In the genomic region with DNA sequence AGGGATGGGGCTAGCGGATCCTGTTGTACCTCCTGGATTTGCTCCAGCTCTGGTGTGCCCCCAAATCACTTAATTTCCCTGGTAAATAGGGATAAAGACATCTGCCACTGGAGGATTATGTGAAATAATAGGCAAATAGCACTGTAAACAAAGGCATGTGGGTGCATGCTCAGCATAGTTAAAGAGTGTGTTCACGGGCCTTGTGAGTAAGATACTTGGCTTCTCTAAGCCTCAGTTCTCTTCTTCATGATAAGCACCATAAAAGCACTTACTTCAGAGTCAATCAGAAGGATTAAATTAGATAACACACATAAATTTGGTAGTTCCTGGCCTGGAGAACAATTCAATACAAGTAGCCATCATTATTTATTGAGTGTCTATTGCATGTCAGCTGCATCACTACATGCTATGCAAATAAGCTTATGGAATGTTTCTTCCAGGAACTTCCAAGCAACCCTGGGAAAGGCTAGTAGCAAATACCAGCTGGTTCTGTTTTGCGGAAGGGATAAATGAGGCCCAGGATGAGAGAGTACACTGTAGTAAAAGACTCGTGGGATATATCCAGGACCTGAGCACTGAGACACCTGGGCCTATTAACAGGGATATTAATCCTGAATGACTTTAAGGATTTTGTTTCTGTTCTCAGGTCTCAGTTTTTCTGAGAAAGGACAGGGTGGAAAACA, we compare ENCODE assay signal across 14 cellular contexts. TPM values are rescaled to one million over a fixed set of nuclear protein-coding genes. Genes with fewer than 3 reads are reported as not detected.
A peak's percentile ranks its signal among the peaks of the same experiment; 100 is the strongest.
DNase-seq lines count a peak whose midpoint lies in the region; ATAC-seq and TF ChIP-seq lines count a peak whose summit lies in the region.
"Had no signal": no experiment of that assay in that cellular context is flagged by ENCODE, and none has a peak within 500 bp of the region (broad histone marks: within the 10 kb centered on the region; RNA-seq: fewer than 3 reads in every experiment).

No MANE protein-coding gene starts in this region.

- no peak overlapping the region for H3K4me3 ChIP-seq in cardiac fibroblast (replicated peaks in 1 of 2; ENCODE audit: low read depth in 2 of 2, low read length in 2 of 2)
- H3K4me3 ChIP-seq: upper lobe of right lung had no signal

- TF ChIP-seq CTCF in cardiac fibroblast (IDR thresholded peaks at IDR 0.05; ENCODE audit: low read depth, low read length): no peak

- intact Hi-C loops in left ventricle myocardium superior (cut with micrococcal nuclease): no loop called here
- intact Hi-C loops in Right ventricle myocardium inferior (cut with DNase I): loop anchor here (2.0 kb wide), 1 partner anchor 65 kb away; no protein-coding TSS in a partner anchor

- no peak for DNase-seq in left ventricle myocardium superior
- DNase-seq in Right ventricle myocardium inferior (ENCODE audit: missing footprints): no peak
- peak; percentile 52 to 79 for DNase-seq in cardiac fibroblast (ENCODE audit: low read depth in 2 of 2)
- peak; percentile 63 for DNase-seq in islet precursor cell
- no peak for DNase-seq in midbrain (lab: John Stamatoyannopoulos, UW)
- DNase-seq in cortex of kidney (lab: John Stamatoyannopoulos, UW): no peak
- DNase-seq in SW480 (ENCODE audit: low spot score): no peak
- DNase-seq: activated CD4-positive, alpha-beta T cell treated with anti-CD3 and anti-CD28 coated beads for 4 hours; DMS79; naive thymus-derived CD8-positive, alpha-beta T cell; upper lobe of right lung had no signal

- ATAC-seq in left ventricle myocardium superior (peak; percentile 22), Right ventricle myocardium inferior (no peak), GM21825 (IDR thresholded peaks at IDR 0.05; ENCODE audit: unreplicated experiment) (no peak)
- ATAC-seq: naive thymus-derived CD8-positive, alpha-beta T cell; upper lobe of right lung had no signal

RNA-seq across cellular contexts. Expression of a gene that starts 14.5 kb away (rescaled TPM):
- total RNA-seq in left ventricle myocardium superior: 5.4 TPM
- total RNA-seq in Right ventricle myocardium inferior: 5.4 TPM
- total RNA-seq: activated T-helper 2 cell treated with anti-CD3 and anti-CD28 coated beads, Interferon-gamma antibody, Interleukin-2, Interleukin-4, amounts not matched to agents 10 μg/mL and 5 μg/mL and 100 μg/mL, durations not matched to agents 14 hours and 24 hours and 36 hours; HT-29; naive thymus-derived CD8-positive, alpha-beta T cell had no signal

RNA-seq across cellular contexts. Expression of a gene that starts 19.2 kb away (rescaled TPM):
- 0.40 TPM for total RNA-seq in left ventricle myocardium superior
- total RNA-seq in Right ventricle myocardium inferior: not detected
- total RNA-seq: activated T-helper 2 cell treated with anti-CD3 and anti-CD28 coated beads, Interferon-gamma antibody, Interleukin-2, Interleukin-4, amounts not matched to agents 10 μg/mL and 5 μg/mL and 100 μg/mL, durations not matched to agents 14 hours and 24 hours and 36 hours; HT-29; naive thymus-derived CD8-positive, alpha-beta T cell had no signal

RNA-seq across cellular contexts. Expression of a gene that starts 30.0 kb away (rescaled TPM):
- not detected for total RNA-seq in left ventricle myocardium superior
- not detected for total RNA-seq in Right ventricle myocardium inferior
- total RNA-seq: activated T-helper 2 cell treated with anti-CD3 and anti-CD28 coated beads, Interferon-gamma antibody, Interleukin-2, Interleukin-4, amounts not matched to agents 10 μg/mL and 5 μg/mL and 100 μg/mL, durations not matched to agents 14 hours and 24 hours and 36 hours; HT-29; naive thymus-derived CD8-positive, alpha-beta T cell; upper lobe of right lung had no signal

RNA-seq across cellular contexts. Expression of a gene that starts 45.0 kb away (rescaled TPM):
- total RNA-seq in left ventricle myocardium superior: 22.3 TPM
- 33.4 TPM for total RNA-seq in Right ventricle myocardium inferior
- total RNA-seq: activated T-helper 2 cell treated with anti-CD3 and anti-CD28 coated beads, Interferon-gamma antibody, Interleukin-2, Interleukin-4, amounts not matched to agents 10 μg/mL and 5 μg/mL and 100 μg/mL, durations not matched to agents 14 hours and 24 hours and 36 hours; HT-29 had no signal

RNA-seq across cellular contexts. Expression of a gene that starts 56.2 kb away (rescaled TPM):
- total RNA-seq in left ventricle myocardium superior (0.82 TPM), Right ventricle myocardium inferior (1.2 TPM)
- total RNA-seq: activated T-helper 2 cell treated with anti-CD3 and anti-CD28 coated beads, Interferon-gamma antibody, Interleukin-2, Interleukin-4, amounts not matched to agents 10 μg/mL and 5 μg/mL and 100 μg/mL, durations not matched to agents 14 hours and 24 hours and 36 hours; HT-29; naive thymus-derived CD8-positive, alpha-beta T cell had no signal

Comparison
In these comparisons a context has a peak if more than half of its experiments do, and no peak if none do; other contexts are left out.
1. DNase-seq: peak in cardiac fibroblast (2 of 2) and islet precursor cell (single experiment); none in left ventricle myocardium superior (single experiment), Right ventricle myocardium inferior (single experiment), midbrain (single experiment), cortex of kidney (single experiment) and SW480 (single experiment).